ENCODE assay signal across 1 cellular context in genomic region chr14:72947366-72948160, GRCh38.
TF ChIP-seq lines count a peak whose summit lies in the region.

No MANE protein-coding gene starts in this region.

TF ChIP-seq in A549, 52 proteins besides CTCF, POLR2A, EP300 and RAD21 (continued from another document):
- TF ChIP-seq, protein P1, sequence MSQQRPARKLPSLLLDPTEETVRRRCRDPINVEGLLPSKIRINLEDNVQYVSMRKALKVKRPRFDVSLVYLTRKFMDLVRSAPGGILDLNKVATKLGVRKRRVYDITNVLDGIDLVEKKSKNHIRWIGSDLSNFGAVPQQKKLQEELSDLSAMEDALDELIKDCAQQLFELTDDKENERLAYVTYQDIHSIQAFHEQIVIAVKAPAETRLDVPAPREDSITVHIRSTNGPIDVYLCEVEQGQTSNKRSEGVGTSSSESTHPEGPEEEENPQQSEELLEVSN (IDR thresholded peaks at IDR 0.05; ENCODE audit: borderline replicate concordance, low read depth), result no peak
